Comparison of ENCODE assay signal across 1 cellular context in the genomic region with DNA sequence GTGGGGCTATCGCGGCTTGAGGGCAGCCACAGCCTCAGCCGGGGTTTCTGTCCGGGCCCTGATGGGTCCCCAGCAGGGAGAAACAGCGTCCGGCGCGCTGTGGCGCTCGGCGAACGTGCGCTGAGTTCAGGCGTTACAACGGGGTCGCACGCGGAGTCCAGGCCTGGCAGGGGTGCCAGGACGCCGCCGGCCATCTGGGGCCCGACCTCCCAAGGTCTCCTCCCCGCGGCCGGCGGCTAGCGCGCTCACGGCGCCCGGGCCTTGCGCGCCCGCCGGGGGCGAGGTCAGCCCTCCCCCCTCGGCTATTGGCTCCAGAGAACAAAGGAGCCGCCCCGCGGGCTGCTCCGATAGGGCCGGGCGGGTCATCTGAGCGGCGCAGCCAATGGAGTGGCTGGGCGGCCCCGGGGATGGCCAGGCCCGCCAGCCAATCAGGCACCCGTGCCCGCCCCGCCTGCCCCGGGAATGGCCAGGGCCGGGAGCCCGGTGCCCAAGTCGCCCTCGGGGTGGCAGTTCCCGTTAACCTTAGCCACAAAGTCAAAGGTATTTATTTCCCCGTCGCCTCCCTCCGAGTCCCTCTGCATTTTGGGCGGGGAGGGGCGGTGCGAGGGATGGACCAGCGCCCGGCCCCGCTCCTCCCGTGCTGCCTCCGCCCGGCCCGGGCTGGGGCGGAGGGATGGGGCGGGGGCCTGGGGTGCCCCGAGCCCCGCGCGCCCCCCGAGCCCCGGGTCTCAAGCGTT.
TF ChIP-seq lines count a peak whose summit lies in the region.

A gene (plus strand): TSS at position 478 of the 737 bp plus-strand sequence. CDS start 9,141 bp downstream, outside the sequence.

TF ChIP-seq in K562, 482 proteins besides CTCF, POLR2A, EP300 and RAD21 (continued from another document and continues in another):
- TF ChIP-seq CREB1 (IDR thresholded peaks at IDR 0.05) (no peak), CREB1 (CRISPR knock-in tag; IDR thresholded peaks at IDR 0.05) (peak; percentile 72; the same call in 1 of the 2 replicates), ZNF551 (CRISPR knock-in tag; IDR thresholded peaks at IDR 0.05) (no peak), L3MBTL2 (IDR thresholded peaks at IDR 0.05) (peak; percentile 77), EHMT2 (IDR thresholded peaks at IDR 0.05) (no peak), TAL1 (IDR thresholded peaks at IDR 0.05) (no peak), CREBBP (IDR thresholded peaks at IDR 0.05; ENCODE audit: low read depth, low read length) (no peak), NELFE (IDR thresholded peaks at IDR 0.05; ENCODE audit: insufficient read depth, insufficient read length) (no peak), ZSCAN32 (CRISPR knock-in tag; IDR thresholded peaks at IDR 0.05) (no peak), IFI16 (CRISPR knock-in tag; IDR thresholded peaks at IDR 0.05) (no peak), MAFG (tag; conservative IDR thresholded peaks at IDR 0.05) (no peak), ZNF316 (IDR thresholded peaks at IDR 0.05) (no peak), JUND (IDR thresholded peaks at IDR 0.05; ENCODE audit: borderline replicate concordance, low read depth, low read length) (0 out of 2 replicates have a peak, but pooled peaks have one; percentile 7), JUND (tag; IDR thresholded peaks at IDR 0.05; ENCODE audit: borderline replicate concordance, low read depth, low read length) (0 out of 3 replicates have a peak, but pooled peaks have one; percentile 8), FOXM1 (IDR thresholded peaks at IDR 0.05; ENCODE audit: low read depth) (no peak), FOXM1 (CRISPR knock-in tag; IDR thresholded peaks at IDR 0.05; ENCODE audit: low read depth) (peak; percentile 73; the same call in 1 of the 2 replicates), ZNF324 (CRISPR knock-in tag; IDR thresholded peaks at IDR 0.05) (no peak), HEY1 (CRISPR knock-in tag; IDR thresholded peaks at IDR 0.05; ENCODE audit: borderline replicate concordance) (no peak), BDP1 (IDR thresholded peaks at IDR 0.05; ENCODE audit: insufficient read depth, insufficient read length) (no peak), TCF3 (CRISPR knock-in tag; IDR thresholded peaks at IDR 0.05) (no peak), ILF3 (IDR thresholded peaks at IDR 0.05; ENCODE audit: borderline replicate concordance) (0 out of 2 replicates have a peak, but pooled peaks have one; percentile 47), TFAM (CRISPR knock-in tag; conservative IDR thresholded peaks at IDR 0.05) (no peak), ZNF778 (CRISPR knock-in tag; IDR thresholded peaks at IDR 0.05) (no peak), PHF21A (IDR thresholded peaks at IDR 0.05; ENCODE audit: borderline replicate concordance, low read depth) (0 out of 2 replicates have a peak, but pooled peaks have one; percentile 17), HMGN3 (IDR thresholded peaks at IDR 0.05; ENCODE audit: borderline replicate concordance, extremely low read depth, insufficient read length, low read depth, low read length) (peak; percentile 68), ZNF224 (CRISPR knock-in tag; IDR thresholded peaks at IDR 0.05) (no peak), BCOR (IDR thresholded peaks at IDR 0.05) (no peak), FIP1L1 (IDR thresholded peaks at IDR 0.05; ENCODE audit: low read depth, low read length, poor library complexity, severe bottlenecking) (no peak), ZZZ3 (IDR thresholded peaks at IDR 0.05) (no peak), SP2 (IDR thresholded peaks at IDR 0.05; ENCODE audit: extremely low read depth, low read depth, low read length, poor library complexity, severe bottlenecking) (peak; percentile 93), ZNF764 (CRISPR knock-in tag; IDR thresholded peaks at IDR 0.05; ENCODE audit: low read depth) (no peak), POU5F1 (IDR thresholded peaks at IDR 0.05; ENCODE audit: borderline replicate concordance, low read depth, low read length, partially characterized antibody) (no peak), CBFA2T3 (IDR thresholded peaks at IDR 0.05) (no peak), ZNF263 (CRISPR knock-in tag; IDR thresholded peaks at IDR 0.05; ENCODE audit: borderline replicate concordance) (no peak; the same call in 1 of the 2 replicates), SETDB1 (IDR thresholded peaks at IDR 0.05; ENCODE audit: low read length) (no peak), ZBTB1 (CRISPR knock-in tag; IDR thresholded peaks at IDR 0.05; ENCODE audit: borderline replicate concordance, low read depth) (peak; percentile 54), CCAR2 (IDR thresholded peaks at IDR 0.05; ENCODE audit: low read depth, low read length) (no peak), SLC30A9 (CRISPR knock-in tag; IDR thresholded peaks at IDR 0.05) (no peak)
- TF ChIP-seq, protein P1, sequence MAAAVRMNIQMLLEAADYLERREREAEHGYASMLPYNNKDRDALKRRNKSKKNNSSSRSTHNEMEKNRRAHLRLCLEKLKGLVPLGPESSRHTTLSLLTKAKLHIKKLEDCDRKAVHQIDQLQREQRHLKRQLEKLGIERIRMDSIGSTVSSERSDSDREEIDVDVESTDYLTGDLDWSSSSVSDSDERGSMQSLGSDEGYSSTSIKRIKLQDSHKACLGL (CRISPR knock-in tag; IDR thresholded peaks at IDR 0.05; ENCODE audit: borderline replicate concordance, poor library complexity, severe bottlenecking), result no peak
- TF ChIP-seq, protein P2, sequence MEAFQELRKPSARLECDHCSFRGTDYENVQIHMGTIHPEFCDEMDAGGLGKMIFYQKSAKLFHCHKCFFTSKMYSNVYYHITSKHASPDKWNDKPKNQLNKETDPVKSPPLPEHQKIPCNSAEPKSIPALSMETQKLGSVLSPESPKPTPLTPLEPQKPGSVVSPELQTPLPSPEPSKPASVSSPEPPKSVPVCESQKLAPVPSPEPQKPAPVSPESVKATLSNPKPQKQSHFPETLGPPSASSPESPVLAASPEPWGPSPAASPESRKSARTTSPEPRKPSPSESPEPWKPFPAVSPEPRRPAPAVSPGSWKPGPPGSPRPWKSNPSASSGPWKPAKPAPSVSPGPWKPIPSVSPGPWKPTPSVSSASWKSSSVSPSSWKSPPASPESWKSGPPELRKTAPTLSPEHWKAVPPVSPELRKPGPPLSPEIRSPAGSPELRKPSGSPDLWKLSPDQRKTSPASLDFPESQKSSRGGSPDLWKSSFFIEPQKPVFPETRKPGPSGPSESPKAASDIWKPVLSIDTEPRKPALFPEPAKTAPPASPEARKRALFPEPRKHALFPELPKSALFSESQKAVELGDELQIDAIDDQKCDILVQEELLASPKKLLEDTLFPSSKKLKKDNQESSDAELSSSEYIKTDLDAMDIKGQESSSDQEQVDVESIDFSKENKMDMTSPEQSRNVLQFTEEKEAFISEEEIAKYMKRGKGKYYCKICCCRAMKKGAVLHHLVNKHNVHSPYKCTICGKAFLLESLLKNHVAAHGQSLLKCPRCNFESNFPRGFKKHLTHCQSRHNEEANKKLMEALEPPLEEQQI (IDR thresholded peaks at IDR 0.05), result no peak
- TF ChIP-seq, protein P3, sequence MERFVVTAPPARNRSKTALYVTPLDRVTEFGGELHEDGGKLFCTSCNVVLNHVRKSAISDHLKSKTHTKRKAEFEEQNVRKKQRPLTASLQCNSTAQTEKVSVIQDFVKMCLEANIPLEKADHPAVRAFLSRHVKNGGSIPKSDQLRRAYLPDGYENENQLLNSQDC (CRISPR knock-in tag; IDR thresholded peaks at IDR 0.05), result peak; percentile 61; the same call in 1 of the 2 replicates
- TF ChIP-seq, protein P4, sequence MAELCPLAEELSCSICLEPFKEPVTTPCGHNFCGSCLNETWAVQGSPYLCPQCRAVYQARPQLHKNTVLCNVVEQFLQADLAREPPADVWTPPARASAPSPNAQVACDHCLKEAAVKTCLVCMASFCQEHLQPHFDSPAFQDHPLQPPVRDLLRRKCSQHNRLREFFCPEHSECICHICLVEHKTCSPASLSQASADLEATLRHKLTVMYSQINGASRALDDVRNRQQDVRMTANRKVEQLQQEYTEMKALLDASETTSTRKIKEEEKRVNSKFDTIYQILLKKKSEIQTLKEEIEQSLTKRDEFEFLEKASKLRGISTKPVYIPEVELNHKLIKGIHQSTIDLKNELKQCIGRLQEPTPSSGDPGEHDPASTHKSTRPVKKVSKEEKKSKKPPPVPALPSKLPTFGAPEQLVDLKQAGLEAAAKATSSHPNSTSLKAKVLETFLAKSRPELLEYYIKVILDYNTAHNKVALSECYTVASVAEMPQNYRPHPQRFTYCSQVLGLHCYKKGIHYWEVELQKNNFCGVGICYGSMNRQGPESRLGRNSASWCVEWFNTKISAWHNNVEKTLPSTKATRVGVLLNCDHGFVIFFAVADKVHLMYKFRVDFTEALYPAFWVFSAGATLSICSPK (IDR thresholded peaks at IDR 0.05; ENCODE audit: borderline replicate concordance), result no peak
- TF ChIP-seq, protein P5, sequence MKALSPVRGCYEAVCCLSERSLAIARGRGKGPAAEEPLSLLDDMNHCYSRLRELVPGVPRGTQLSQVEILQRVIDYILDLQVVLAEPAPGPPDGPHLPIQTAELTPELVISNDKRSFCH (CRISPR knock-in tag; IDR thresholded peaks at IDR 0.05), result no peak
- TF ChIP-seq, protein P5 (tag; IDR thresholded peaks at IDR 0.05), result peak; percentile 18; the same call in 1 of the 2 replicates
- TF ChIP-seq, protein P6, sequence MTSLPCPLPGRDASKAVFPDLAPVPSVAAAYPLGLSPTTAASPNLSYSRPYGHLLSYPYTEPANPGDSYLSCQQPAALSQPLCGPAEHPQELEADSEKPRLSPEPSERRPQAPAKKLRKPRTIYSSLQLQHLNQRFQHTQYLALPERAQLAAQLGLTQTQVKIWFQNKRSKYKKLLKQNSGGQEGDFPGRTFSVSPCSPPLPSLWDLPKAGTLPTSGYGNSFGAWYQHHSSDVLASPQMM (CRISPR knock-in tag; IDR thresholded peaks at IDR 0.05), result no peak
- TF ChIP-seq, protein P7, sequence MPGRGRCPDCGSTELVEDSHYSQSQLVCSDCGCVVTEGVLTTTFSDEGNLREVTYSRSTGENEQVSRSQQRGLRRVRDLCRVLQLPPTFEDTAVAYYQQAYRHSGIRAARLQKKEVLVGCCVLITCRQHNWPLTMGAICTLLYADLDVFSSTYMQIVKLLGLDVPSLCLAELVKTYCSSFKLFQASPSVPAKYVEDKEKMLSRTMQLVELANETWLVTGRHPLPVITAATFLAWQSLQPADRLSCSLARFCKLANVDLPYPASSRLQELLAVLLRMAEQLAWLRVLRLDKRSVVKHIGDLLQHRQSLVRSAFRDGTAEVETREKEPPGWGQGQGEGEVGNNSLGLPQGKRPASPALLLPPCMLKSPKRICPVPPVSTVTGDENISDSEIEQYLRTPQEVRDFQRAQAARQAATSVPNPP (IDR thresholded peaks at IDR 0.05; ENCODE audit: borderline replicate concordance, insufficient read depth, insufficient read length), result no peak
- TF ChIP-seq, protein P8, sequence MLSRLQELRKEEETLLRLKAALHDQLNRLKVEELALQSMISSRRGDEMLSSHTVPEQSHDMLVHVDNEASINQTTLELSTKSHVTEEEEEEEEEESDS (CRISPR knock-in tag; IDR thresholded peaks at IDR 0.05), result no peak
- TF ChIP-seq, protein P9, sequence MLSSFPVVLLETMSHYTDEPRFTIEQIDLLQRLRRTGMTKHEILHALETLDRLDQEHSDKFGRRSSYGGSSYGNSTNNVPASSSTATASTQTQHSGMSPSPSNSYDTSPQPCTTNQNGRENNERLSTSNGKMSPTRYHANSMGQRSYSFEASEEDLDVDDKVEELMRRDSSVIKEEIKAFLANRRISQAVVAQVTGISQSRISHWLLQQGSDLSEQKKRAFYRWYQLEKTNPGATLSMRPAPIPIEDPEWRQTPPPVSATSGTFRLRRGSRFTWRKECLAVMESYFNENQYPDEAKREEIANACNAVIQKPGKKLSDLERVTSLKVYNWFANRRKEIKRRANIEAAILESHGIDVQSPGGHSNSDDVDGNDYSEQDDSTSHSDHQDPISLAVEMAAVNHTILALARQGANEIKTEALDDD (IDR thresholded peaks at IDR 0.05), result no peak
- TF ChIP-seq, protein P10, sequence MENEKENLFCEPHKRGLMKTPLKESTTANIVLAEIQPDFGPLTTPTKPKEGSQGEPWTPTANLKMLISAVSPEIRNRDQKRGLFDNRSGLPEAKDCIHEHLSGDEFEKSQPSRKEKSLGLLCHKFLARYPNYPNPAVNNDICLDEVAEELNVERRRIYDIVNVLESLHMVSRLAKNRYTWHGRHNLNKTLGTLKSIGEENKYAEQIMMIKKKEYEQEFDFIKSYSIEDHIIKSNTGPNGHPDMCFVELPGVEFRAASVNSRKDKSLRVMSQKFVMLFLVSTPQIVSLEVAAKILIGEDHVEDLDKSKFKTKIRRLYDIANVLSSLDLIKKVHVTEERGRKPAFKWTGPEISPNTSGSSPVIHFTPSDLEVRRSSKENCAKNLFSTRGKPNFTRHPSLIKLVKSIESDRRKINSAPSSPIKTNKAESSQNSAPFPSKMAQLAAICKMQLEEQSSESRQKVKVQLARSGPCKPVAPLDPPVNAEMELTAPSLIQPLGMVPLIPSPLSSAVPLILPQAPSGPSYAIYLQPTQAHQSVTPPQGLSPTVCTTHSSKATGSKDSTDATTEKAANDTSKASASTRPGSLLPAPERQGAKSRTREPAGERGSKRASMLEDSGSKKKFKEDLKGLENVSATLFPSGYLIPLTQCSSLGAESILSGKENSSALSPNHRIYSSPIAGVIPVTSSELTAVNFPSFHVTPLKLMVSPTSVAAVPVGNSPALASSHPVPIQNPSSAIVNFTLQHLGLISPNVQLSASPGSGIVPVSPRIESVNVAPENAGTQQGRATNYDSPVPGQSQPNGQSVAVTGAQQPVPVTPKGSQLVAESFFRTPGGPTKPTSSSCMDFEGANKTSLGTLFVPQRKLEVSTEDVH (IDR thresholded peaks at IDR 0.05; ENCODE audit: low read depth, partially characterized antibody), result no peak
- TF ChIP-seq, protein P11, sequence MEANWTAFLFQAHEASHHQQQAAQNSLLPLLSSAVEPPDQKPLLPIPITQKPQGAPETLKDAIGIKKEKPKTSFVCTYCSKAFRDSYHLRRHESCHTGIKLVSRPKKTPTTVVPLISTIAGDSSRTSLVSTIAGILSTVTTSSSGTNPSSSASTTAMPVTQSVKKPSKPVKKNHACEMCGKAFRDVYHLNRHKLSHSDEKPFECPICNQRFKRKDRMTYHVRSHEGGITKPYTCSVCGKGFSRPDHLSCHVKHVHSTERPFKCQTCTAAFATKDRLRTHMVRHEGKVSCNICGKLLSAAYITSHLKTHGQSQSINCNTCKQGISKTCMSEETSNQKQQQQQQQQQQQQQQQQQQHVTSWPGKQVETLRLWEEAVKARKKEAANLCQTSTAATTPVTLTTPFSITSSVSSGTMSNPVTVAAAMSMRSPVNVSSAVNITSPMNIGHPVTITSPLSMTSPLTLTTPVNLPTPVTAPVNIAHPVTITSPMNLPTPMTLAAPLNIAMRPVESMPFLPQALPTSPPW (CRISPR knock-in tag; IDR thresholded peaks at IDR 0.05), result peak; percentile 89
